ENCODE assay signal across 1 cellular context in the genomic region with DNA sequence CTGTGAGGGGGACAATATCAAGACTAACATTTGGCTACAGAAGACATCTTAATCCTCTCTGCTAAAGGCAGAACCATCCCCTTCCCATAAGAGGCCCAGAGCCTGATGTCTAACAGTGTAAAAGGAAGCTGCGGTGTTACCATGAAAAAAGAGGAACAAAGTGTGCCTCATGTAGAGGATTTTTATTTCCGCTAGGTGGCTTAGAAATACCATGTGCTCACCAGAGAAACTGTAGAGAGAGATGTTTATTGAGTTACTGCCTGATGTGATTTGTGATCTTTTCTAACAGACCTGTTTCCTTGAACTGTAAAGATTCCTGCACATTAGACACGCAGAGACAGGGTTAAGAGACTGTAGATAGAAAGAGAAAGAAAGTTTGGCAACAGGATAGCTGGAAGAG.
A peak's percentile ranks its signal among the peaks of the same experiment; 100 is the strongest.
TF ChIP-seq lines count a peak whose summit lies in the region.

No MANE protein-coding gene starts in this region.

TF ChIP-seq in HepG2, 621 proteins besides CTCF, POLR2A, EP300 and RAD21:
- TF ChIP-seq, protein P1, sequence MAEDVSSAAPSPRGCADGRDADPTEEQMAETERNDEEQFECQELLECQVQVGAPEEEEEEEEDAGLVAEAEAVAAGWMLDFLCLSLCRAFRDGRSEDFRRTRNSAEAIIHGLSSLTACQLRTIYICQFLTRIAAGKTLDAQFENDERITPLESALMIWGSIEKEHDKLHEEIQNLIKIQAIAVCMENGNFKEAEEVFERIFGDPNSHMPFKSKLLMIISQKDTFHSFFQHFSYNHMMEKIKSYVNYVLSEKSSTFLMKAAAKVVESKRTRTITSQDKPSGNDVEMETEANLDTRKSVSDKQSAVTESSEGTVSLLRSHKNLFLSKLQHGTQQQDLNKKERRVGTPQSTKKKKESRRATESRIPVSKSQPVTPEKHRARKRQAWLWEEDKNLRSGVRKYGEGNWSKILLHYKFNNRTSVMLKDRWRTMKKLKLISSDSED (CRISPR knock-in tag; IDR thresholded peaks at IDR 0.05) = no peak
- peak; percentile 59 for TF ChIP-seq STAG1 (CRISPR knock-in tag; IDR thresholded peaks at IDR 0.05)
- TF ChIP-seq SMARCC2 (IDR thresholded peaks at IDR 0.05) = no peak
- peak; percentile 49 for TF ChIP-seq SMC3 (IDR thresholded peaks at IDR 0.05; ENCODE audit: low read length)
- TF ChIP-seq, protein P2, sequence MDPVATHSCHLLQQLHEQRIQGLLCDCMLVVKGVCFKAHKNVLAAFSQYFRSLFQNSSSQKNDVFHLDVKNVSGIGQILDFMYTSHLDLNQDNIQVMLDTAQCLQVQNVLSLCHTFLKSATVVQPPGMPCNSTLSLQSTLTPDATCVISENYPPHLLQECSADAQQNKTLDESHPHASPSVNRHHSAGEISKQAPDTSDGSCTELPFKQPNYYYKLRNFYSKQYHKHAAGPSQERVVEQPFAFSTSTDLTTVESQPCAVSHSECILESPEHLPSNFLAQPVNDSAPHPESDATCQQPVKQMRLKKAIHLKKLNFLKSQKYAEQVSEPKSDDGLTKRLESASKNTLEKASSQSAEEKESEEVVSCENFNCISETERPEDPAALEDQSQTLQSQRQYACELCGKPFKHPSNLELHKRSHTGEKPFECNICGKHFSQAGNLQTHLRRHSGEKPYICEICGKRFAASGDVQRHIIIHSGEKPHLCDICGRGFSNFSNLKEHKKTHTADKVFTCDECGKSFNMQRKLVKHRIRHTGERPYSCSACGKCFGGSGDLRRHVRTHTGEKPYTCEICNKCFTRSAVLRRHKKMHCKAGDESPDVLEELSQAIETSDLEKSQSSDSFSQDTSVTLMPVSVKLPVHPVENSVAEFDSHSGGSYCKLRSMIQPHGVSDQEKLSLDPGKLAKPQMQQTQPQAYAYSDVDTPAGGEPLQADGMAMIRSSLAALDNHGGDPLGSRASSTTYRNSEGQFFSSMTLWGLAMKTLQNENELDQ (CRISPR knock-in tag; IDR thresholded peaks at IDR 0.05; ENCODE audit: borderline replicate concordance) = no peak
- TF ChIP-seq, protein P3, sequence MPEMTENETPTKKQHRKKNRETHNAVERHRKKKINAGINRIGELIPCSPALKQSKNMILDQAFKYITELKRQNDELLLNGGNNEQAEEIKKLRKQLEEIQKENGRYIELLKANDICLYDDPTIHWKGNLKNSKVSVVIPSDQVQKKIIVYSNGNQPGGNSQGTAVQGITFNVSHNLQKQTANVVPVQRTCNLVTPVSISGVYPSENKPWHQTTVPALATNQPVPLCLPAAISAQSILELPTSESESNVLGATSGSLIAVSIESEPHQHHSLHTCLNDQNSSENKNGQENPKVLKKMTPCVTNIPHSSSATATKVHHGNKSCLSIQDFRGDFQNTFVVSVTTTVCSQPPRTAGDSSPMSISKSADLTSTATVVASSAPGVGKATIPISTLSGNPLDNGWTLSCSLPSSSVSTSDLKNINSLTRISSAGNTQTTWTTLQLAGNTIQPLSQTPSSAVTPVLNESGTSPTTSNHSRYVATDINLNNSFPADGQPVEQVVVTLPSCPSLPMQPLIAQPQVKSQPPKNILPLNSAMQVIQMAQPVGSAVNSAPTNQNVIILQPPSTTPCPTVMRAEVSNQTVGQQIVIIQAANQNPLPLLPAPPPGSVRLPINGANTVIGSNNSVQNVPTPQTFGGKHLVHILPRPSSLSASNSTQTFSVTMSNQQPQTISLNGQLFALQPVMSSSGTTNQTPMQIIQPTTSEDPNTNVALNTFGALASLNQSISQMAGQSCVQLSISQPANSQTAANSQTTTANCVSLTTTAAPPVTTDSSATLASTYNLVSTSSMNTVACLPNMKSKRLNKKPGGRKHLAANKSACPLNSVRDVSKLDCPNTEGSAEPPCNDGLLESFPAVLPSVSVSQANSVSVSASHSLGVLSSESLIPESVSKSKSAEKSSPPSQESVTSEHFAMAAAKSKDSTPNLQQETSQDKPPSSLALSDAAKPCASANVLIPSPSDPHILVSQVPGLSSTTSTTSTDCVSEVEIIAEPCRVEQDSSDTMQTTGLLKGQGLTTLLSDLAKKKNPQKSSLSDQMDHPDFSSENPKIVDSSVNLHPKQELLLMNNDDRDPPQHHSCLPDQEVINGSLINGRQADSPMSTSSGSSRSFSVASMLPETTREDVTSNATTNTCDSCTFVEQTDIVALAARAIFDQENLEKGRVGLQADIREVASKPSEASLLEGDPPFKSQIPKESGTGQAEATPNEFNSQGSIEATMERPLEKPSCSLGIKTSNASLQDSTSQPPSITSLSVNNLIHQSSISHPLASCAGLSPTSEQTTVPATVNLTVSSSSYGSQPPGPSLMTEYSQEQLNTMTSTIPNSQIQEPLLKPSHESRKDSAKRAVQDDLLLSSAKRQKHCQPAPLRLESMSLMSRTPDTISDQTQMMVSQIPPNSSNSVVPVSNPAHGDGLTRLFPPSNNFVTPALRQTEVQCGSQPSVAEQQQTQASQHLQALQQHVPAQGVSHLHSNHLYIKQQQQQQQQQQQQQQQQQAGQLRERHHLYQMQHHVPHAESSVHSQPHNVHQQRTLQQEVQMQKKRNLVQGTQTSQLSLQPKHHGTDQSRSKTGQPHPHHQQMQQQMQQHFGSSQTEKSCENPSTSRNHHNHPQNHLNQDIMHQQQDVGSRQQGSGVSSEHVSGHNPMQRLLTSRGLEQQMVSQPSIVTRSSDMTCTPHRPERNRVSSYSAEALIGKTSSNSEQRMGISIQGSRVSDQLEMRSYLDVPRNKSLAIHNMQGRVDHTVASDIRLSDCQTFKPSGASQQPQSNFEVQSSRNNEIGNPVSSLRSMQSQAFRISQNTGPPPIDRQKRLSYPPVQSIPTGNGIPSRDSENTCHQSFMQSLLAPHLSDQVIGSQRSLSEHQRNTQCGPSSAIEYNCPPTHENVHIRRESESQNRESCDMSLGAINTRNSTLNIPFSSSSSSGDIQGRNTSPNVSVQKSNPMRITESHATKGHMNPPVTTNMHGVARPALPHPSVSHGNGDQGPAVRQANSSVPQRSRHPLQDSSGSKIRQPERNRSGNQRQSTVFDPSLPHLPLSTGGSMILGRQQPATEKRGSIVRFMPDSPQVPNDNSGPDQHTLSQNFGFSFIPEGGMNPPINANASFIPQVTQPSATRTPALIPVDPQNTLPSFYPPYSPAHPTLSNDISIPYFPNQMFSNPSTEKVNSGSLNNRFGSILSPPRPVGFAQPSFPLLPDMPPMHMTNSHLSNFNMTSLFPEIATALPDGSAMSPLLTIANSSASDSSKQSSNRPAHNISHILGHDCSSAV (CRISPR knock-in tag; IDR thresholded peaks at IDR 0.05; ENCODE audit: borderline replicate concordance) = no peak
